Comparison of ENCODE assay signal across 18 cellular contexts in the genomic region with DNA sequence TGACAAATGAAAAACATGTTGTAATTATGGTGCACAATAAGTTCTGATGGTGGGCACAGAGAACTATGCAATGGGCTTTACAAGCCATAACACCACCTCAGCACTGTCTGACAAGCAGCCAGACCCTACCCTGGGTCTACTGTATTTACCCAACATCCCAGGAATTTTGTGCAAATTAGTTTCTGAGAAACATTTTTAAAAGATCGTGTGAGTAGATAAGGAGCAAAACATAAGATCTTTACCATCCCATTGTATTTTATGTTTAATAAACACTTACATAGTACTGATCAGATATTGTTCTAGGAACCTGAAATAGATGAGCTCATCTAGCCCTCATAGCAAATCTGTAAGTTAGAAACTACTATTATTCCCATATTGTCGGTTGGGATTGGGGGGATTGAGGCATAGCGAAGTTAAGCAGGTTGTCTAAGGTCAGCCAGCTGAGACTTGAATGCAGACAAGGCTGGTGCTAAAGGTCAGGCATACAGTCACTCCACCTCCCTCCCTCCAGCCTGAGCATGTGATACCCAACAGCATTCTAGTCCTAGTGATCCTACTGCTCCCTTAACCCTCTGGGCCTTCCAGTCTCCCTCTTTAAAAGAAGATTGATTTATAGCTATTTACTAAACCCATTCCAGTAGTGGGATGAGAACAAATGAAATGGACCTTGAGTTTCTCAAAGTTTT.
DNase-seq lines count a peak whose midpoint lies in the region; FAIRE-seq and TF ChIP-seq lines count a peak whose summit lies in the region.
"Had no signal": no experiment of that assay in that cellular context is flagged by ENCODE, and none has a peak within 500 bp of the region (broad histone marks: within the 10 kb centered on the region; RNA-seq: fewer than 3 reads in every experiment).

No MANE protein-coding gene starts in this region.

- no peaks in the 10 kb centered on the region for H3K27me3 ChIP-seq in H7 (ENCODE audit: control insufficient read depth, insufficient read depth, low read length)
- no peaks in the 10 kb centered on the region for H3K27me3 ChIP-seq in keratinocyte (ENCODE audit: control insufficient read depth, extremely low read depth, insufficient read depth, low read length)
- peaks cover 0 to 2% of the 10 kb centered on the region in 2 donors for H3K27me3 ChIP-seq in small intestine (ENCODE audit: control insufficient read depth in 2 of 2, insufficient read depth in 2 of 2, low read length in 2 of 2)
- H3K27me3 ChIP-seq: BE2C, MG63 had no signal

- H3K36me3 ChIP-seq in H7 (replicated peaks; ENCODE audit: control insufficient read depth, insufficient read depth, low read length) (no peaks in the 10 kb centered on the region), keratinocyte (ENCODE audit: control insufficient read depth in 2 of 2, extremely low read depth in 1 of 2, insufficient read depth in 2 of 2, low read length in 2 of 2) (no peaks in the 10 kb centered on the region), small intestine (ENCODE audit: control insufficient read depth in 2 of 2, insufficient read depth in 2 of 2, low read length in 2 of 2) (no peaks in the 10 kb centered on the region)
- H3K36me3 ChIP-seq: BE2C, MG63 had no signal

- no peaks in the 10 kb centered on the region for H4K20me1 ChIP-seq in keratinocyte (ENCODE audit: control insufficient read depth, extremely low read depth, insufficient read depth, low read length)

- no peak for FAIRE-seq in keratinocyte (lab: Jason Lieb, UNC)
- no peak for FAIRE-seq in small intestine (lab: Jason Lieb, UNC)
- FAIRE-seq: G401.6, GM12892 had no signal

- H3K9me1 ChIP-seq in keratinocyte (ENCODE audit: control insufficient read depth, extremely low read depth, insufficient read depth, low read length) = no peaks in the 10 kb centered on the region

- H3K4me2 ChIP-seq in keratinocyte (ENCODE audit: control insufficient read depth, extremely low read depth, insufficient read depth, low read depth, low read length) = peak overlapping the region; percentile 69
- H3K4me2 ChIP-seq: KMS-11 had no signal

- H3K27ac ChIP-seq in keratinocyte (ENCODE audit: control insufficient read depth, insufficient read depth, low read length) (peak overlapping the region; percentile 80), small intestine (ENCODE audit: low read depth in 1 of 2, low read length in 1 of 2) (no peak overlapping the region)
- H3K27ac ChIP-seq: GM23248, KMS-11 had no signal

- H3K9ac ChIP-seq in keratinocyte (ENCODE audit: control insufficient read depth, extremely low read depth, insufficient read depth, low read length) = no peak overlapping the region
- H3K9ac ChIP-seq: GM23248, KMS-11 had no signal

- 20 to 73% (median 57%) methylated on average over 3 of the region's 3 CpGs for WGBS in small intestine, 3 donors

- H3K4me1 ChIP-seq in keratinocyte (ENCODE audit: control insufficient read depth, extremely low read depth, insufficient read depth, low read length) (peaks cover 37% of the 10 kb centered on the region), small intestine (ENCODE audit: control insufficient read depth in 2 of 2, insufficient read depth in 1 of 2, low read depth in 1 of 2, low read length in 1 of 2) (no peaks in the 10 kb centered on the region)
- H3K4me1 ChIP-seq: BE2C had no signal

- H3K4me3 ChIP-seq in H7 (ENCODE audit: insufficient read depth, low read depth, low read length) (no peak overlapping the region), keratinocyte (ENCODE audit: control insufficient read depth in 2 of 3, extremely low read depth in 1 of 3, insufficient read depth in 2 of 3, low read depth in 1 of 3, low read length in 3 of 3) (no peak overlapping the region), small intestine (ENCODE audit: low read depth in 1 of 2, low read length in 2 of 2) (no peak overlapping the region)
- H3K4me3 ChIP-seq: GM23248, MG63 had no signal

- no peaks in the 10 kb centered on the region for H3K79me2 ChIP-seq in keratinocyte (ENCODE audit: control insufficient read depth, insufficient read depth, low read length)

- peak; percentile 4 for DNase-seq in H7
- DNase-seq in SK-MEL-5 (ENCODE audit: low read depth, low spot score) = peak; percentile 46
- DNase-seq in keratinocyte (ENCODE audit: low read depth, low spot score) = no peak
- peak; percentile 68 for DNase-seq in small intestine
- DNase-seq in central memory CD4-positive, alpha-beta T cell = no peak
- DNase-seq in stimulated activated CD8-positive, alpha-beta memory T cell treated with anti-CD3 and anti-CD28 coated beads, Interleukin-4, amount 100 ng/mL, for 48 hours = no peak
- DNase-seq in SW 1271 (lab: John Stamatoyannopoulos, UW) = no peak
- DNase-seq: BE2C, DMS79, GM23248, MG63, NCI-H1092 treated with DMSO at 0.1 percent for 48 hours, NCI-H1694, NCI-H748 treated with DMSO at 0.1 percent for 48 hours, Right ventricle myocardium superior had no signal

- dilution Hi-C loops in keratinocyte (cut with MboI; ENCODE audit: extremely low pct_ligation_motif_present, low sequenced_read_pairs) = no loop called here

- H3K9me3 ChIP-seq in keratinocyte (ENCODE audit: control insufficient read depth, low read depth, low read length) = peaks cover 5% of the 10 kb centered on the region
- H3K9me3 ChIP-seq in small intestine (ENCODE audit: control insufficient read depth, low read depth) = no peaks in the 10 kb centered on the region
- H3K9me3 ChIP-seq: BE2C had no signal

- peak overlapping the region; percentile 48 for H2AFZ ChIP-seq in keratinocyte (ENCODE audit: control insufficient read depth, low read length)
- H2AFZ ChIP-seq: GM23248 had no signal

- in situ Hi-C loops in SK-MEL-5 (cut with HindIII; ENCODE audit: low pct_unique_long_range_greater_than_20kb, low sequenced_read_pairs) = no loop called here

- TF ChIP-seq CTCF in keratinocyte (optimal IDR thresholded peaks at IDR 0.05 in 1 of 3, IDR thresholded peaks at IDR 0.05 in 1 of 3, conservative IDR thresholded peaks at IDR 0.05 in 1 of 3; ENCODE audit: extremely low read depth in 1 of 3, insufficient read depth in 2 of 3, low read length in 3 of 3) = no peak

Comparison
In these comparisons a context has a peak if more than half of its experiments do, and no peak if none do; other contexts are left out.
1. DNase-seq: peak in H7 (single experiment), SK-MEL-5 (single experiment) and small intestine (single experiment); none in keratinocyte (single experiment), central memory CD4-positive, alpha-beta T cell (single experiment), stimulated activated CD8-positive, alpha-beta memory T cell treated with anti-CD3 and anti-CD28 coated beads, Interleukin-4, amount 100 ng/mL, for 48 hours (single experiment) and SW 1271 (0 of 2).